ENCODE assay signal across 12 cellular contexts in the genomic region with DNA sequence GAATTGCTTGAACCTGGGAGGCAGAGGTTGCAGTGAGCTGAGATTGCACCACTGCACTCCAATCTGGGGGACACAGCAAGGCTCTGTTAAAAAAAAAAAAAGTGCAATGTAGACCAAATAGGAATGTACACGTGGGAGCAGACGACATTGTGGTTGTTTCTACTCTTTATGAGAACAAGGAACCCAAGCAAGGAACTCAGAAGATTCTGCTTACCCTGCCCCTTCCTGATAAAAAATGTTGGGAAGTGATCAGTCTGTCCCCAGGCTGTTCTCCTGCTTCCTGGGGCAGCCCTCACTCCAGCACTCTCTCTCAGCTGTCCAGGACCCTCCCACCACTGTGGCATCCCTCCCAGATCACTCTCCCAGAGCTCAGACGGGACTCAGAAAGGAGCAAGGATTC. TPM values are rescaled to one million over a fixed set of nuclear protein-coding genes. Genes with fewer than 3 reads are reported as not detected.
"Had no signal": no experiment of that assay in that cellular context is flagged by ENCODE, and none has a peak within 500 bp of the region (broad histone marks: within the 10 kb centered on the region; RNA-seq: fewer than 3 reads in every experiment).

No MANE protein-coding gene starts in this region.

- H3K36me3 ChIP-seq: pancreas had no signal

- H3K4me3 Mint-ChIP-seq: activated CD4-positive, alpha-beta memory T cell treated with anti-CD3 and anti-CD28 coated beads, Interleukin-2, amount 10 ng/mL, durations not matched to agents 7 days and 5 days; activated naive CD8-positive, alpha-beta T cell treated with anti-CD3 and anti-CD28 coated beads for 36 hours; activated T-cell treated with anti-CD3 and anti-CD28 coated beads, Interleukin-2, amount 50 U/mL, for 72 hours; immature natural killer cell; neural crest cell; stimulated activated naive CD8-positive, alpha-beta T cell treated with anti-CD3 and anti-CD28 coated beads, Interleukin-15, amount 100 ng/mL, for 72 hours had no signal

- H3K27me3 ChIP-seq: dorsolateral prefrontal cortex, pancreas had no signal

- H3K9me3 ChIP-seq: pancreas had no signal

- H3K9me3 Mint-ChIP-seq: activated CD4-positive, alpha-beta memory T cell treated with anti-CD3 and anti-CD28 coated beads, Interleukin-2, amount 10 ng/mL, durations not matched to agents 7 days and 5 days; activated naive CD8-positive, alpha-beta T cell treated with anti-CD3 and anti-CD28 coated beads for 36 hours; activated T-cell treated with anti-CD3 and anti-CD28 coated beads, Interleukin-2, amount 50 U/mL, for 72 hours; immature natural killer cell; neural crest cell; stimulated activated naive CD8-positive, alpha-beta T cell treated with anti-CD3 and anti-CD28 coated beads, Interleukin-15, amount 100 ng/mL, for 72 hours had no signal

- H3K4me1 ChIP-seq: pancreas had no signal

- ATAC-seq: activated T-cell treated with anti-CD3 and anti-CD28 coated beads, Interleukin-2, amount 50 U/mL, for 72 hours; stimulated activated naive CD8-positive, alpha-beta T cell treated with anti-CD3 and anti-CD28 coated beads, Interleukin-15, amount 100 ng/mL, for 72 hours had no signal

- H3K27ac Mint-ChIP-seq: activated CD4-positive, alpha-beta memory T cell treated with anti-CD3 and anti-CD28 coated beads, Interleukin-2, amount 10 ng/mL, durations not matched to agents 7 days and 5 days; activated naive CD8-positive, alpha-beta T cell treated with anti-CD3 and anti-CD28 coated beads for 36 hours; activated T-cell treated with anti-CD3 and anti-CD28 coated beads, Interleukin-2, amount 50 U/mL, for 72 hours; immature natural killer cell had no signal

- H3K4me1 Mint-ChIP-seq: activated naive CD8-positive, alpha-beta T cell treated with anti-CD3 and anti-CD28 coated beads for 36 hours; immature natural killer cell; stimulated activated naive CD8-positive, alpha-beta T cell treated with anti-CD3 and anti-CD28 coated beads, Interleukin-15, amount 100 ng/mL, for 72 hours had no signal

- H3K36me3 Mint-ChIP-seq: activated naive CD8-positive, alpha-beta T cell treated with anti-CD3 and anti-CD28 coated beads for 36 hours; immature natural killer cell had no signal

- DNase-seq: activated CD4-positive, alpha-beta memory T cell treated with anti-CD3 and anti-CD28 coated beads, Interleukin-2, amount 10 ng/mL, durations not matched to agents 7 days and 5 days; activated CD4-positive, alpha-beta T cell treated with anti-CD3 and anti-CD28 coated beads for 1 hour; activated gamma-delta T cell treated with Interleukin-2 at 50 U/mL for 16 hours; activated naive CD8-positive, alpha-beta T cell treated with anti-CD3 and anti-CD28 coated beads for 36 hours; activated T-cell treated with anti-CD3 and anti-CD28 coated beads, Interleukin-2, amount 50 U/mL, for 72 hours; dorsolateral prefrontal cortex; immature natural killer cell; mesendoderm; pancreas; stimulated activated CD4-positive, alpha-beta T cell treated with anti-CD3 and anti-CD28 coated beads, Interleukin-4, amount 100 ng/mL, for 4 hours; stimulated activated naive CD8-positive, alpha-beta T cell treated with anti-CD3 and anti-CD28 coated beads, Interleukin-15, amount 100 ng/mL, for 72 hours had no signal

- H3K4me3 ChIP-seq: dorsolateral prefrontal cortex, pancreas had no signal

RNA-seq across cellular contexts. Expression of a gene that starts 31.7 kb away (rescaled TPM):
- total RNA-seq: activated naive CD8-positive, alpha-beta T cell treated with anti-CD3 and anti-CD28 coated beads for 36 hours; activated T-cell treated with anti-CD3 and anti-CD28 coated beads, Interleukin-2, amount 50 U/mL, for 72 hours; neural crest cell had no signal
- polyA plus RNA-seq: immature natural killer cell had no signal
